In the genomic region with DNA sequence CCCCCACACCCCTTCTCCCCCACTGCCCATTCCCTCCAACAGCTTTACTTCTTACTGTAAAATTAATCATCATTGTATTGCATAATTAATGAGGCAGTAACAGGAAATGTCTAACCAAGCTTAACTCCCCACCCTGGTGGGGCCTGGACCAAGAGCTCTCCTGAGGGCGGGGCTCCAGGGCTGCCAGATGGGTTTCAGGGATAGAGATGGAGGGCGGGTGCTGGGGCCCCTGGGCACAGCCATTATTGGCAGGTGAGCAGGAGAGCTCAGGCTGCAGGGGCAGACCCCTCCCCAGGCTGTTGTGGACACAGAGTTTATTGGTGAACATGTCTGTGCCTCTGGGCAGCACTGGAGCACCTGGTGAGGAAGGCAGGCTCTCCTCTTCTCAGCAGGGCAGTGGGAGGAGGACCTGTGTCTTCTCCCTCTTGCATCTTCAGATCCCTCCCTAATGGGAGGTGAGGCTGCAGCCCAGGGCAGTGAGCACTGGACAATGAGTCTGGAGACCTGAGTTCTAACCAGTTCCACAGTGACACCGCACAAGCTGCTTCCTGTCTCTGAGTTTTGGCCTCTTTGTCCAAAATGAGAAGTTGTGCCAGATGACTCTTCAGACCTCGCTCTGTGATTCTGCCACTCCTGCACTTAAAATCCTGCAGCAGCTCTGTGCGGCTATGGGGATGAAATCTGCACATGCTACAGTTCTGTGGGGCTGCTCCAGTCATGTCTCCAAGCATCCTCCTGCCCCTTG, we compare ENCODE assay signal across 18 cellular contexts.
"Had no signal": no experiment of that assay in that cellular context is flagged by ENCODE, and none has a peak within 500 bp of the region (broad histone marks: within the 10 kb centered on the region; RNA-seq: fewer than 3 reads in every experiment).

No MANE protein-coding gene starts in this region.

- H3K9me3 ChIP-seq: breast epithelium, esophagus squamous epithelium, transverse colon had no signal

- H3K4me1 Mint-ChIP-seq: immature natural killer cell, natural killer cell had no signal

- H3K4me3 ChIP-seq: breast epithelium, esophagus squamous epithelium, smooth muscle cell, transverse colon had no signal

- H3K27ac ChIP-seq: breast epithelium, esophagus squamous epithelium, transverse colon had no signal

- DNase-seq: activated CD4-positive, alpha-beta memory T cell treated with anti-CD3 and anti-CD28 coated beads for 36 hours; activated effector memory CD4-positive, alpha-beta T cell treated with anti-CD3 and anti-CD28 coated beads, Interleukin-2, amount 50 U/mL, for 16 hours; activated T-cell treated with anti-CD3 and anti-CD28 coated beads, Interleukin-2, amount 50 U/mL, for 4 hours; esophagus squamous epithelium; foreskin fibroblast; glutamatergic neuron; immature natural killer cell; left colon; mammary epithelial cell; natural killer cell; right cardiac atrium; substantia nigra; transverse colon had no signal

- ATAC-seq: activated naive CD4-positive, alpha-beta T cell treated with anti-CD3 and anti-CD28 coated beads, Interleukin-2, amount 50 U/mL, for 72 hours; activated T-cell treated with anti-CD3 and anti-CD28 coated beads, Interleukin-2, amount 50 U/mL, for 4 hours; left colon; natural killer cell; right cardiac atrium had no signal

- H3K27ac Mint-ChIP-seq: activated CD4-positive, alpha-beta memory T cell treated with anti-CD3 and anti-CD28 coated beads for 36 hours; activated naive CD4-positive, alpha-beta T cell treated with anti-CD3 and anti-CD28 coated beads, Interleukin-2, amount 50 U/mL, for 72 hours; immature natural killer cell; natural killer cell; progenitor cell of endocrine pancreas; stimulated activated effector memory CD8-positive, alpha-beta T cell treated with anti-CD3 and anti-CD28 coated beads, Interleukin-12 subunit alpha, Interleukin-12 subunit beta, amount 100 ng/mL, for 72 hours had no signal

- H3K4me1 ChIP-seq: breast epithelium, esophagus squamous epithelium, transverse colon had no signal

- H3K4me3 Mint-ChIP-seq: activated CD4-positive, alpha-beta memory T cell treated with anti-CD3 and anti-CD28 coated beads for 36 hours; activated T-cell treated with anti-CD3 and anti-CD28 coated beads, Interleukin-2, amount 50 U/mL, for 4 hours; immature natural killer cell; natural killer cell; stimulated activated effector memory CD8-positive, alpha-beta T cell treated with anti-CD3 and anti-CD28 coated beads, Interleukin-12 subunit alpha, Interleukin-12 subunit beta, amount 100 ng/mL, for 72 hours had no signal

- H3K9me3 Mint-ChIP-seq: activated CD4-positive, alpha-beta memory T cell treated with anti-CD3 and anti-CD28 coated beads for 36 hours; activated naive CD4-positive, alpha-beta T cell treated with anti-CD3 and anti-CD28 coated beads, Interleukin-2, amount 50 U/mL, for 72 hours; activated T-cell treated with anti-CD3 and anti-CD28 coated beads, Interleukin-2, amount 50 U/mL, for 4 hours; immature natural killer cell; natural killer cell; stimulated activated effector memory CD8-positive, alpha-beta T cell treated with anti-CD3 and anti-CD28 coated beads, Interleukin-12 subunit alpha, Interleukin-12 subunit beta, amount 100 ng/mL, for 72 hours had no signal

- H3K4me2 ChIP-seq: smooth muscle cell had no signal

- H3K27me3 ChIP-seq: breast epithelium, transverse colon had no signal

- H3K36me3 Mint-ChIP-seq: activated CD4-positive, alpha-beta memory T cell treated with anti-CD3 and anti-CD28 coated beads for 36 hours; activated naive CD4-positive, alpha-beta T cell treated with anti-CD3 and anti-CD28 coated beads, Interleukin-2, amount 50 U/mL, for 72 hours; immature natural killer cell; natural killer cell; stimulated activated effector memory CD8-positive, alpha-beta T cell treated with anti-CD3 and anti-CD28 coated beads, Interleukin-12 subunit alpha, Interleukin-12 subunit beta, amount 100 ng/mL, for 72 hours had no signal

- H3K36me3 ChIP-seq: breast epithelium, esophagus squamous epithelium, transverse colon had no signal
